ENCODE assay signal across 8 cellular contexts in the genomic region with DNA sequence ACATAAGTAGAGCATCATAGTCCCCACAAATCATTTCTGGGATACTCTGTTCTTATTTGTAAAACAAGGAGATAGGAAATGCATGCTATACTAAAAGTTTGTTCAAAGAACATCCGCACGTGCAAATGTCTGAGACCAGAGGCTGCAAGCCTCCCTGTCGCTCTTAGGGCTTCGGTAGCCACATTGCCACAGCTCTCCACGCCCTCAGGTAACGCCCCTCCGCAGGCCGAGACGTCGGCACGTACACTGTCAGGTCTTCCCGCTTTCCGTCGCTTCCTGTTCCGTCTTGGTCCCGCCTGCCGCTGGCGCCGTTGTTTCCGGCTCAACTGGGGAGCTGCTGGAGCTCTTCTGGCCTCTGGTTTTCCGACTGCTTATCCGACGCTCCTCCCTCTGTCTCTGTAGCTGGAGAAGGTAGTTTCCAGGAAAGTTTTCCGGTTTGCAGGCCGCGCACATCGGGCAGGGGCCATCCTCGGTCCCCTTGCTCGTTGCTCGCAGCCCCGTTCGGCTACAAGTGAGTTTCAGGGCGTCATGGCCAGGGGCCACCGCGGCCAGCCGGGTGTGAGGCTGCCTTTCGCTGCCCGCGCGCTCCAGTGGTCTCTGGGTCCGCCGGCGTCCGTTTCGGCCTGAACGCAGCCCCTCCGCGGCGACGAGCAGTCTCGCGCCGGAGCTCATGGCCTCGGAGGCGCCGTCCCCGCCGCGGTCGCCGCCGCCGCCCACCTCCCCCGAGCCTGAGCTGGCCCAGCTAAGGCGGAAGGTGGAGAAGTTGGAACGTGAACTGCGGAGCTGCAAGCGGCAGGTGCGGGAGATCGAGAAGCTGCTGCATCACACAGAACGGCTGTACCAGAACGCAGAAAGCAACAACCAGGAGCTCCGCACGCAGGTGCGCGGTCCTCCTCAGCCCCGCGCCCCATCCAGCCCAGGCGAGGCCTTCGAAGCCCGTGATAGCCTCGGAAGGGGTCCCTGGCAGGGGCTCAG. TPM values are rescaled to one million over a fixed set of nuclear protein-coding genes. Genes with fewer than 3 reads are reported as not detected.
A peak's percentile ranks its signal among the peaks of the same experiment; 100 is the strongest.
DNase-seq lines count a peak whose midpoint lies in the region; ATAC-seq and TF ChIP-seq lines count a peak whose summit lies in the region.

AGGF1 (plus strand) TSS at position 308 of the 975 bp plus-strand sequence; CDS start at position 671, 363 bp downstream.

- H3K27me3 Mint-ChIP-seq in activated naive CD8-positive, alpha-beta T cell treated with anti-CD3 and anti-CD28 coated beads for 36 hours, result no peaks in the 10 kb centered on the region

- H3K4me3 ChIP-seq in GM08714 (ENCODE audit: low read length) (peak within 1 kb of the TSS; percentile 96), testis (peak within 1 kb of the TSS; percentile 96 to 99)

- peaks cover 37% of the 10 kb centered on the region for H3K36me3 Mint-ChIP-seq in activated naive CD8-positive, alpha-beta T cell treated with anti-CD3 and anti-CD28 coated beads for 36 hours

- ATAC-seq in HG02610 (IDR thresholded peaks at IDR 0.05; ENCODE audit: unreplicated experiment) (peak; percentile 99), omental fat pad (ENCODE audit: low FRiP score) (peak; percentile 96)

- intact Hi-C loops in testis (cut with DNase I; ENCODE audit: low total_unique reads), result no loop called here

- DNase-seq in NCI-H1092 treated with DMSO at 0.1 percent for 48 hours (lab: John Stamatoyannopoulos, UW) (peak; percentile 94), SKM-1 treated with dmso at 0.1 percent for 144 hours (lab: John Stamatoyannopoulos, UW; ENCODE audit: unreplicated experiment) (peak; percentile 96), glomerular visceral epithelial cell (ENCODE audit: extremely low spot score) (peak; percentile 96), omental fat pad (ENCODE audit: low spot score) (peak; percentile 75), testis (peak; percentile 97)
- peak; percentile 91 for DNase-seq in activated naive CD8-positive, alpha-beta T cell treated with anti-CD3 and anti-CD28 coated beads for 36 hours

- peak within 1 kb of the TSS; percentile 92 for H3K27ac Mint-ChIP-seq in activated naive CD8-positive, alpha-beta T cell treated with anti-CD3 and anti-CD28 coated beads for 36 hours

- TF ChIP-seq CTCF in omental fat pad (IDR thresholded peaks at IDR 0.05), result no peak
- no peak for TF ChIP-seq CTCF in testis (IDR thresholded peaks at IDR 0.05)

- H3K4me3 Mint-ChIP-seq in activated naive CD8-positive, alpha-beta T cell treated with anti-CD3 and anti-CD28 coated beads for 36 hours, result peak within 1 kb of the TSS; percentile 93

- no peak for TF ChIP-seq POLR2A in testis (IDR thresholded peaks at IDR 0.05)

- H3K9me3 Mint-ChIP-seq in activated naive CD8-positive, alpha-beta T cell treated with anti-CD3 and anti-CD28 coated beads for 36 hours, result peaks cover 19% of the 10 kb centered on the region

- no peaks in the 10 kb centered on the region for H3K36me3 ChIP-seq in testis (ENCODE audit: low read depth, missing control alignments)

- peaks cover 5% of the 10 kb centered on the region for H3K4me1 ChIP-seq in testis

- peak within 1 kb of the TSS; percentile 90 to 92 for H3K27ac ChIP-seq in testis

- peaks cover 28% of the 10 kb centered on the region for H3K4me1 Mint-ChIP-seq in activated naive CD8-positive, alpha-beta T cell treated with anti-CD3 and anti-CD28 coated beads for 36 hours

- 0% methylated on average over 61 to 80 of the region's 82 CpGs for WGBS in testis, 2 donors

- H3K9me3 ChIP-seq in testis, result no peaks in the 10 kb centered on the region

- H3K27me3 ChIP-seq in testis, result no peaks in the 10 kb centered on the region

RNA-seq across cellular contexts. Expression of gene AGGF1, which starts in this region (rescaled TPM):
- 10 to 100 TPM; 28.7 to 29.2 TPM for total RNA-seq in activated naive CD8-positive, alpha-beta T cell treated with anti-CD3 and anti-CD28 coated beads for 36 hours
- total RNA-seq in omental fat pad (10 to 100 TPM; 15.4 to 25.5 (median 19.6) TPM), testis (10 to 100 TPM; 50.4 to 58.0 TPM)
- polyA plus RNA-seq in testis (ENCODE audit: insufficient read depth, low read depth, low replicate concordance), result 22.8 TPM

Comparison
In these comparisons a context has a peak if more than half of its experiments do, and no peak if none do; other contexts are left out.
1. Peak in every context shown above with its lines: DNase-seq, ATAC-seq, H3K4me3 ChIP-seq and H3K27ac ChIP-seq.